15 cellular contexts compared by ENCODE assay signal in genomic region chr2:113284481-113284880, GRCh38. TPM values are rescaled to one million over a fixed set of nuclear protein-coding genes. Genes with fewer than 3 reads are reported as not detected.
DNase-seq lines count a peak whose midpoint lies in the region; ATAC-seq, FAIRE-seq and TF ChIP-seq lines count a peak whose summit lies in the region.
"Had no signal": no experiment of that assay in that cellular context is flagged by ENCODE, and none has a peak within 500 bp of the region (broad histone marks: within the 10 kb centered on the region; RNA-seq: fewer than 3 reads in every experiment).

No MANE protein-coding gene starts in this region.

- peak overlapping the region; percentile 71 to 86 (median 81) for H3K27ac ChIP-seq in sigmoid colon

- no peak for ATAC-seq in HG02840 (IDR thresholded peaks at IDR 0.05; ENCODE audit: low FRiP score, unreplicated experiment)

- WGBS in sigmoid colon, 2 donors: 74 to 91% methylated on average over 1 of the region's 1 CpG

- H3K4me1 ChIP-seq in adipocyte (ENCODE audit: control insufficient read depth, insufficient read depth, low read length): peaks cover 39% of the 10 kb centered on the region
- H3K4me1 ChIP-seq in sigmoid colon: peaks cover 0 to 31% (median 29%) of the 10 kb centered on the region in 4 donors

- no peaks in the 10 kb centered on the region for H3K36me3 ChIP-seq in adipocyte (ENCODE audit: control insufficient read depth, insufficient read depth, low read length, severe bottlenecking)
- no peaks in the 10 kb centered on the region for H3K36me3 ChIP-seq in sigmoid colon
- H3K36me3 ChIP-seq: heart right ventricle had no signal

- no peak for TF ChIP-seq EP300 in sigmoid colon (IDR thresholded peaks at IDR 0.05)

- FAIRE-seq in GM19239 (lab: Jason Lieb, UNC): no peak

- intact Hi-C loops in sigmoid colon (cut with DNase I): no loop called here

- H3K4me3 ChIP-seq in adipocyte (ENCODE audit: low read length) (peak overlapping the region; percentile 29), fibroblast of the aortic adventitia (ENCODE audit: low read depth, low read length) (no peak overlapping the region), sigmoid colon (no peak overlapping the region)
- H3K4me3 ChIP-seq: heart right ventricle had no signal

- DNase-seq in EH (ENCODE audit: low read depth) (peak; percentile 74), adipocyte (ENCODE audit: low read depth) (peak; percentile 22), fibroblast of the aortic adventitia (ENCODE audit: low read depth) (peak; percentile 18), sigmoid colon (no peak), hepatic stellate cell (ENCODE audit: low spot score) (no peak), T1000 (lab: John Stamatoyannopoulos, UW) (no peak), GM19239 (ENCODE audit: insufficient read length, low spot score) (no peak)
- DNase-seq: activated CD4-positive, alpha-beta T cell treated with anti-CD3 and anti-CD28 coated beads, Interleukin-2, amount 50 U/mL, for 1 hour; activated gamma-delta T cell; H7; NCI-H1694; NK-92 treated with Interleukin-12 subunit alpha and Interleukin-12 subunit beta, amount 100 ng/mL, for 24 hours; retina had no signal

- H3K9ac ChIP-seq in adipocyte (ENCODE audit: low read length): peak overlapping the region; percentile 75

- TF ChIP-seq POLR2A in sigmoid colon (IDR thresholded peaks at IDR 0.05): no peak

- no peaks in the 10 kb centered on the region for H3K27me3 ChIP-seq in adipocyte (replicated peaks; ENCODE audit: control insufficient read depth, insufficient read depth, low read length)
- no peaks in the 10 kb centered on the region for H3K27me3 ChIP-seq in sigmoid colon

- TF ChIP-seq CTCF in fibroblast of the aortic adventitia (IDR thresholded peaks at IDR 0.05; ENCODE audit: insufficient read depth, low read length) (no peak), sigmoid colon (IDR thresholded peaks at IDR 0.05) (no peak)

- no peaks in the 10 kb centered on the region for H3K9me3 ChIP-seq in adipocyte (ENCODE audit: control insufficient read depth, low read length)
- H3K9me3 ChIP-seq in sigmoid colon: no peaks in the 10 kb centered on the region
- H3K9me3 ChIP-seq: heart right ventricle had no signal

RNA-seq across cellular contexts. Expression of gene PAX8, which starts 5.8 kb away (rescaled TPM):
- total RNA-seq in fibroblast of the aortic adventitia (ENCODE audit: low replicate concordance) (0.09 and 1.5 TPM in 2 replicates), sigmoid colon (under 1 TPM in 3 of 4 donors, not detected in 1; 0.41 to 0.71 (median 0.55) TPM)
- 10 to 100 TPM in 1 of 3 donors, 1 to 10 TPM in 2; 1.1 to 10.8 (median 2.5) TPM for polyA plus RNA-seq in sigmoid colon
- total RNA-seq: H7 had no signal

Comparison
In these comparisons a context has a peak if more than half of its experiments do, and no peak if none do; other contexts are left out.
1. DNase-seq: peak in EH (single experiment), adipocyte (single experiment) and fibroblast of the aortic adventitia (single experiment); none in sigmoid colon (single experiment), hepatic stellate cell (single experiment), T1000 (single experiment) and GM19239 (single experiment).